ENCODE assay signal across 9 cellular contexts in the genomic region with DNA sequence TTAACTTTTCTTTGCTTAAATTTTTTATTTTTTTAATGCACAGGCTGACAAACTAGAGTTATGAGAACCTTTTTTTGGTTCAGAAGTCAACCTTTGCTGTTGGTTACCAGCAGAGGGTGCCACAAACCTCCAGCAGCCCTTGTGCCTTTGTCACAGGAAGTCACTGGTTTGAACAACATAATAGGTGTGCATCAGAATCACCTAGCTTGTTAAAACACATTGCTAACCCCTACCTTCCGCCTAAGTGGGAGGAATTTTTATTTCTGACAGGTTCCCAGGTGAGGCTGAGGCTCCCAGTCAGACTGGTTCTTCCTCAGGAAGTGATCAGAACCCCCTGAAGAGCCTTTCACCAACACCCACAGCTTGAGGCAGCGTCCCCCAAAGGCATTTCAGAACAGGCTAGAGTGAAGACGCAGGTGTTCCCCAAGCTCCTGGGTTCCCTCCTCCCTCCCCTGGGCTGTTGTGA. TPM values are rescaled to one million over a fixed set of nuclear protein-coding genes. Genes with fewer than 3 reads are reported as not detected.
DNase-seq lines count a peak whose midpoint lies in the region; ATAC-seq and FAIRE-seq lines count a peak whose summit lies in the region.
"Had no signal": no experiment of that assay in that cellular context is flagged by ENCODE, and none has a peak within 500 bp of the region (broad histone marks: within the 10 kb centered on the region; RNA-seq: fewer than 3 reads in every experiment).

No MANE protein-coding gene starts in this region.

- no peak overlapping the region for H3K4ac ChIP-seq in trophoblast cell (ENCODE audit: low read depth, low read length)

- no peak overlapping the region for H2BK12ac ChIP-seq in trophoblast cell (ENCODE audit: low read length)

- H2BK120ac ChIP-seq in trophoblast cell (ENCODE audit: insufficient read depth, low read length, poor library complexity) = no peak overlapping the region

- no peaks in the 10 kb centered on the region for H3K79me2 ChIP-seq in trophoblast cell (ENCODE audit: control insufficient read depth, insufficient read depth, low read length, poor library complexity)

- peaks cover 3 to 4% of the 10 kb centered on the region in 2 experiments for H3K4me1 ChIP-seq in trophoblast cell (ENCODE audit: control insufficient read depth in 1 of 2, insufficient read depth in 2 of 2, low read length in 2 of 2)

- FAIRE-seq in RCC 7860 (lab: Jason Lieb, UNC) = no peak
- FAIRE-seq: colon had no signal

- no peak overlapping the region for H4K12ac ChIP-seq in trophoblast cell (ENCODE audit: low read depth, low read length)

- H3K14ac ChIP-seq in trophoblast cell (ENCODE audit: low read length) = no peak overlapping the region

- H3K18ac ChIP-seq in trophoblast cell (ENCODE audit: low read length) = no peak overlapping the region

- peak; percentile 58 for ATAC-seq in HG02885 (IDR thresholded peaks at IDR 0.05; ENCODE audit: poor library complexity, unreplicated experiment)
- no peak for ATAC-seq in HG02623 (IDR thresholded peaks at IDR 0.05; ENCODE audit: unreplicated experiment)
- ATAC-seq in GM21529 (IDR thresholded peaks at IDR 0.05; ENCODE audit: unreplicated experiment) = no peak

- no peaks in the 10 kb centered on the region for H3K79me1 ChIP-seq in trophoblast cell (ENCODE audit: low read length)

- no peaks in the 10 kb centered on the region for H3K9me3 ChIP-seq in trophoblast cell (ENCODE audit: insufficient read depth, low read depth, low read length)

- H3K27me3 ChIP-seq in trophoblast cell (ENCODE audit: insufficient read depth, low read length) = no peaks in the 10 kb centered on the region

- H3K36me3 ChIP-seq in trophoblast cell (ENCODE audit: control insufficient read depth in 1 of 2, insufficient read depth in 2 of 2, low read length in 2 of 2) = no peaks in the 10 kb centered on the region

- no peak overlapping the region for H3K23ac ChIP-seq in trophoblast cell (ENCODE audit: low read length)

- H3K9ac ChIP-seq in trophoblast cell (ENCODE audit: low read length) = no peak overlapping the region

- no CpG with 5 or more reads among the region's 3 CpGs for WGBS in trophoblast cell (ENCODE audit: extremely low coverage, insufficient coverage, insufficient read length)

- H3K27ac ChIP-seq in trophoblast cell (ENCODE audit: low read depth, low read length) = no peak overlapping the region

- H2AK5ac ChIP-seq in trophoblast cell (ENCODE audit: low read length) = peak overlapping the region; percentile 35

- H4K91ac ChIP-seq in trophoblast cell (ENCODE audit: low read depth, low read length) = no peak overlapping the region

- no peak overlapping the region for H3K4me3 ChIP-seq in trophoblast cell (ENCODE audit: low read depth, low read length)

- H4K8ac ChIP-seq in trophoblast cell (ENCODE audit: low read depth, low read length) = peak overlapping the region; percentile 66

- H2BK5ac ChIP-seq in trophoblast cell (ENCODE audit: low read depth, low read length, poor library complexity) = no peak overlapping the region

- H2AFZ ChIP-seq in trophoblast cell (ENCODE audit: insufficient read depth, low read length, poor library complexity) = peak overlapping the region; percentile 10

- H3K4me2 ChIP-seq in trophoblast cell (ENCODE audit: low read length) = no peak overlapping the region

- DNase-seq in EH (ENCODE audit: low read depth) = peak; percentile 75
- DNase-seq in RCC 7860 (ENCODE audit: low spot score) = peak; percentile 43
- peak; percentile 57 for DNase-seq in activated effector memory CD4-positive, alpha-beta T cell treated with Interleukin-2 at 50 U/mL for 16 hours
- DNase-seq in germinal center (ENCODE audit: low spot score) = peak; percentile 68
- peak; percentile 39 to 80 for DNase-seq in trophoblast cell

RNA-seq across cellular contexts. Expression of a gene that starts 22.6 kb away (rescaled TPM):
- polyA plus RNA-seq in trophoblast cell (2013) = 201 and 203 TPM in 2 replicates

RNA-seq across cellular contexts. Expression of a gene that starts 47.8 kb away (rescaled TPM):
- 13.7 and 13.9 TPM in 2 replicates for polyA plus RNA-seq in trophoblast cell (2013)
